In the genomic region with DNA sequence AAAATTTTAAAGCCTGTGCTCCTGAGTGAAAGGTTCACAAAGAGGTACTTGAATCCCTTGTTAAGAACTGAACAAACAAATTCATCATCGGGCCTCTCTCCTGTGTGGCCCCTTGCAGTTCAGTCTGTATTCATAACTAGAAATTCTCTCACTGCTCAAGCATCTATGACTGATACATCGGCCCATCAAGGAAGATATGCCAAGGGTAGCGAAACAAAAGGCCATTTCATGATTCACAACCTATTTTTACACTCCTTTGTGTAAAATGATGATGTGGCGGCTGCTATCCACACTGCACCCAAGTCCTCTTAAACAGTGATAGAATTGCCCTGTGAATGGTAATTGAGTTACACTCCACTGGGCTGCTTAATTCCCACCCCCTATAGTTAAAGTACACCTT, we compare ENCODE assay signal across 8 cellular contexts.
DNase-seq lines count a peak whose midpoint lies in the region; ATAC-seq and TF ChIP-seq lines count a peak whose summit lies in the region.
"Had no signal": no experiment of that assay in that cellular context is flagged by ENCODE, and none has a peak within 500 bp of the region (broad histone marks: within the 10 kb centered on the region; RNA-seq: fewer than 3 reads in every experiment).

No MANE protein-coding gene starts in this region.

- WGBS in stomach, 5 donors = 62 to 71% (median 66%) methylated on average over 4 of the region's 4 CpGs

- H3K4me2 ChIP-seq in skeletal muscle satellite cell (ENCODE audit: low read length) = peak overlapping the region; percentile 57

- H3K4me1 ChIP-seq in skeletal muscle satellite cell (ENCODE audit: control insufficient read depth, insufficient read depth, low read length) = peaks cover 23% of the 10 kb centered on the region
- peaks cover 0 to 3% (median 0%) of the 10 kb centered on the region in 4 donors for H3K4me1 ChIP-seq in stomach

- H3K27me3 ChIP-seq in skeletal muscle satellite cell (ENCODE audit: control insufficient read depth, insufficient read depth, low read length) (no peaks in the 10 kb centered on the region), stomach (no peaks in the 10 kb centered on the region)

- peak overlapping the region; percentile 70 for H3K9ac ChIP-seq in skeletal muscle satellite cell (ENCODE audit: low read depth, low read length)

- H3K27ac ChIP-seq in epithelial cell of prostate (peak overlapping the region; percentile 77), stomach (no peak overlapping the region)

- no peak for ATAC-seq in left lobe of liver

- TF ChIP-seq EP300 in stomach (IDR thresholded peaks at IDR 0.05) = no peak

- H3K4me3 ChIP-seq in skeletal muscle satellite cell (ENCODE audit: low read length) = no peak overlapping the region
- no peak overlapping the region for H3K4me3 ChIP-seq in stomach

- DNase-seq in HCEC 1CT (peak; percentile 89), NCI-H226 (peak; percentile 76), epithelial cell of prostate (ENCODE audit: low read depth, low spot score) (peak; percentile 90), left lobe of liver (ENCODE audit: low spot score) (no peak), activated gamma-delta T cell (lab: John Stamatoyannopoulos, UW) (no peak), stomach (no peak)
- DNase-seq: cortex of kidney had no signal

- H3K9me3 ChIP-seq in skeletal muscle satellite cell (replicated peaks; ENCODE audit: low read length) = peaks cover under 1% of the 10 kb centered on the region
- no peaks in the 10 kb centered on the region for H3K9me3 ChIP-seq in stomach

- TF ChIP-seq CTCF in stomach (IDR thresholded peaks at IDR 0.05) = no peak

- H3K36me3 ChIP-seq in skeletal muscle satellite cell (ENCODE audit: insufficient read depth, low read length) = no peaks in the 10 kb centered on the region
- H3K36me3 ChIP-seq in stomach = peaks cover 0 to 3% (median under 1%) of the 10 kb centered on the region in 4 donors

- intact Hi-C loops in stomach (cut with DNase I; ENCODE audit: low total_unique reads) = no loop called here

- TF ChIP-seq POLR2A in stomach (IDR thresholded peaks at IDR 0.05) = no peak

Comparison
In these comparisons a context has a peak if more than half of its experiments do, and no peak if none do; other contexts are left out.
1. DNase-seq: peak in HCEC 1CT (single experiment), NCI-H226 (single experiment) and epithelial cell of prostate (single experiment); none in left lobe of liver (single experiment), activated gamma-delta T cell (single experiment) and stomach (single experiment).